ENCODE assay signal across 1 cellular context in genomic region chr11:62875698-62876483, GRCh38.
TF ChIP-seq lines count a peak whose summit lies in the region.

No MANE protein-coding gene starts in this region.

TF ChIP-seq in K562, 482 proteins besides CTCF, POLR2A, EP300 and RAD21:
- TF ChIP-seq ARNT (IDR thresholded peaks at IDR 0.05) (no peak), ELF4 (CRISPR knock-in tag; IDR thresholded peaks at IDR 0.05) (no peak), DEAF1 (CRISPR knock-in tag; IDR thresholded peaks at IDR 0.05) (no peak), YY1 (IDR thresholded peaks at IDR 0.05; ENCODE audit: borderline replicate concordance in 1 of 3, control insufficient read depth in 1 of 3, extremely low read depth in 1 of 3, insufficient read depth in 3 of 3, insufficient read length in 1 of 3, insufficient replicate concordance in 2 of 3, low read depth in 1 of 3, low read length in 2 of 3) (no peak), PRMT5 (CRISPR knock-in tag; IDR thresholded peaks at IDR 0.05) (no peak), ARID1B (IDR thresholded peaks at IDR 0.05) (0 out of 2 replicates have a peak, but pooled peaks have one; percentile 15), ZNF511 (CRISPR knock-in tag; IDR thresholded peaks at IDR 0.05) (no peak), SIX5 (IDR thresholded peaks at IDR 0.05; ENCODE audit: borderline replicate concordance in 1 of 2, insufficient read depth in 1 of 2, low read depth in 1 of 2, low read length in 2 of 2) (no peak), ZBTB9 (CRISPR knock-in tag; IDR thresholded peaks at IDR 0.05) (no peak), ZNF239 (CRISPR knock-in tag; IDR thresholded peaks at IDR 0.05) (no peak), RCOR1 (IDR thresholded peaks at IDR 0.05; ENCODE audit: borderline replicate concordance in 1 of 2, low read depth in 2 of 2, low read length in 2 of 2) (peak in 1 of 2 experiments; percentile 10; a peak in 1 of 4 replicates), GTF3C2 (IDR thresholded peaks at IDR 0.05; ENCODE audit: borderline replicate concordance, extremely low read depth, insufficient read length) (no peak), TEAD4 (IDR thresholded peaks at IDR 0.05; ENCODE audit: low read length) (0 out of 2 replicates have a peak, but pooled peaks have one; percentile 17), TEAD4 (CRISPR knock-in tag; IDR thresholded peaks at IDR 0.05; ENCODE audit: borderline replicate concordance) (no peak), MCM3 (IDR thresholded peaks at IDR 0.05) (no peak), MBD1 (CRISPR knock-in tag; IDR thresholded peaks at IDR 0.05) (no peak), HEY1 (CRISPR knock-in tag; IDR thresholded peaks at IDR 0.05; ENCODE audit: borderline replicate concordance) (no peak), FOSL1 (tag; conservative IDR thresholded peaks at IDR 0.05) (no peak), RAD51 (IDR thresholded peaks at IDR 0.05; ENCODE audit: borderline replicate concordance, low read depth) (no peak), PHF8 (IDR thresholded peaks at IDR 0.05; ENCODE audit: borderline replicate concordance, low read length) (no peak), ATF3 (IDR thresholded peaks at IDR 0.05) (no peak), ATF3 (CRISPR knock-in tag; conservative IDR thresholded peaks at IDR 0.05) (no peak), C11orf30 (IDR thresholded peaks at IDR 0.05; ENCODE audit: low read depth) (no peak)
